9 cellular contexts compared by ENCODE assay signal in the genomic region with DNA sequence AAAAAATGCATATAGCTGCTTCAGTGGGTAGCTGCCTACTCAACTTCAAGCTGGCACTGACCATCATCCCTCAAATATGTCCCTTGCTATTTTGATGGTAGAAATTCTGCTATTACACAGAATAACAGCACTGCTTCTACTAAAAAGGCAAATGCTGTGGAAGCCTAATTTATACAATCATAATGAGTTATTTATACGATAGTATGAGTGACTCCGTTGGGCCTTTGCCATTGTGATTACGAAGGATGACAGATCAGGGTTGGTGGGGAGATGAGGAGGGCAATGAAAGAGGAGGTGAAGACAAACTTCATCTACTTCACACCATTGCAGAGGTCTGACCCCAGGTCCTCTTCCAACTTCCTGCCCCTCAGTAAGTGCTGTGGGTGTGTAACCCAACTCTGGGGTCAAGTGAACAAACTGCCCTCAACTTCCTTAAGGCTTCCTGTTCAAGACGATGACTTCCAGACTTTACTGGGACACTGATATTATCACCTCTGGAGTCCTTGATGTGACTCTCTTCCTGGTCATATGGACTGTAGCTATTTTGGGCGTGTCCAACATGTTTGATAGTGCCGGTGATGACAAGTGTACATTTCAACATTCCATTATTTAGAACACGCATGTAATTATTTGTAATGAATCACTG.
A peak's percentile ranks its signal among the peaks of the same experiment; 100 is the strongest.
DNase-seq lines count a peak whose midpoint lies in the region; ATAC-seq and TF ChIP-seq lines count a peak whose summit lies in the region.
"Had no signal": no experiment of that assay in that cellular context is flagged by ENCODE, and none has a peak within 500 bp of the region (broad histone marks: within the 10 kb centered on the region; RNA-seq: fewer than 3 reads in every experiment).

No MANE protein-coding gene starts in this region.

- H3K27ac Mint-ChIP-seq in activated CD4-positive, alpha-beta memory T cell treated with anti-CD3 and anti-CD28 coated beads for 36 hours: no peak overlapping the region
- H3K27ac Mint-ChIP-seq: nephron progenitor cell had no signal

- H3K36me3 Mint-ChIP-seq in activated CD4-positive, alpha-beta memory T cell treated with anti-CD3 and anti-CD28 coated beads for 36 hours: no peaks in the 10 kb centered on the region

- no peaks in the 10 kb centered on the region for H3F3A ChIP-seq in neural cell (ENCODE audit: insufficient read depth, low read length, poor library complexity, severe bottlenecking)

- H2AFZ ChIP-seq in KMS-11 (ENCODE audit: low read depth) (no peak overlapping the region), neural cell (ENCODE audit: low read depth, low read length) (no peak overlapping the region), Karpas-422 (ENCODE audit: low read length) (no peak overlapping the region)

- H3K9ac ChIP-seq in KMS-11 (no peak overlapping the region), neural cell (ENCODE audit: low read length) (no peak overlapping the region), Karpas-422 (ENCODE audit: low read length) (no peak overlapping the region)

- H3K4me1 Mint-ChIP-seq in activated CD4-positive, alpha-beta memory T cell treated with anti-CD3 and anti-CD28 coated beads for 36 hours (ENCODE audit: low read depth): peaks cover 24% of the 10 kb centered on the region

- no peak for DNase-seq in coronary artery (ENCODE audit: low spot score)
- no peak for DNase-seq in Karpas-422
- no peak for DNase-seq in DMS 273 treated with DMSO at 0.1 percent for 48 hours (lab: John Stamatoyannopoulos, UW)
- DNase-seq in activated CD4-positive, alpha-beta memory T cell treated with anti-CD3 and anti-CD28 coated beads for 36 hours: no peak
- DNase-seq: amniotic stem cell had no signal

- no peaks in the 10 kb centered on the region for H3K9me3 ChIP-seq in neural cell (ENCODE audit: low read length)
- H3K9me3 ChIP-seq in Karpas-422 (ENCODE audit: low read length): no peaks in the 10 kb centered on the region

- CTCF ChIA-PET in activated CD4-positive, alpha-beta memory T cell treated with anti-CD3 and anti-CD28 coated beads for 36 hours (lab: Charles Lee): interaction anchor here (0.6 to 5.2 kb wide), 27 partner anchors 13 to 1211 kb away, joined by 3 to 50 read pairs (median 3); no protein-coding TSS in a partner anchor

- no peaks in the 10 kb centered on the region for H3K9me2 ChIP-seq in neural cell (ENCODE audit: insufficient read depth, low read length)
- no peaks in the 10 kb centered on the region for H3K9me2 ChIP-seq in Karpas-422 (replicated peaks; ENCODE audit: insufficient read depth, low read length)

- H3K4me3 ChIP-seq in KMS-11 (IDR thresholded peaks at IDR 0.05; ENCODE audit: insufficient read depth, low read depth, low read length) (no peak overlapping the region), coronary artery (no peak overlapping the region), neural cell (ENCODE audit: low read length) (no peak overlapping the region), Karpas-422 (ENCODE audit: low read length) (no peak overlapping the region)

- TF ChIP-seq RAD21 in neural cell (conservative IDR thresholded peaks at IDR 0.05): no peak

- H4K20me1 ChIP-seq in KMS-11 (ENCODE audit: insufficient read depth) (no peaks in the 10 kb centered on the region), neural cell (ENCODE audit: insufficient read depth) (no peaks in the 10 kb centered on the region), Karpas-422 (ENCODE audit: insufficient read depth, low read depth, low read length) (no peaks in the 10 kb centered on the region)

- intact Hi-C loops in activated CD4-positive, alpha-beta memory T cell treated with anti-CD3 and anti-CD28 coated beads for 36 hours (cut with micrococcal nuclease): loop anchor here (2.0 to 10.0 kb wide), 4 partner anchors 115 to 289 kb away; no protein-coding TSS in a partner anchor

- H3K27me3 ChIP-seq in KMS-11 (ENCODE audit: insufficient read depth, low read depth) (no peaks in the 10 kb centered on the region), neural cell (ENCODE audit: insufficient read depth, low read depth, low read length) (no peaks in the 10 kb centered on the region), Karpas-422 (ENCODE audit: low read length) (no peaks in the 10 kb centered on the region)

- no peak overlapping the region for H3K27ac ChIP-seq in KMS-11
- H3K27ac ChIP-seq in coronary artery: peak overlapping the region; percentile 29 to 85
- H3K27ac ChIP-seq in neural cell (ENCODE audit: low read length): no peak overlapping the region
- H3K27ac ChIP-seq in Karpas-422 (ENCODE audit: low read length): no peak overlapping the region

- H3K4me2 ChIP-seq in KMS-11 (no peak overlapping the region), neural cell (ENCODE audit: low read length) (no peak overlapping the region), Karpas-422 (ENCODE audit: low read depth, low read length, poor library complexity, severe bottlenecking) (no peak overlapping the region)

- peak; percentile 12 for ATAC-seq in GM18502 (IDR thresholded peaks at IDR 0.05; ENCODE audit: poor library complexity, unreplicated experiment)

- H3K9me3 Mint-ChIP-seq in activated CD4-positive, alpha-beta memory T cell treated with anti-CD3 and anti-CD28 coated beads for 36 hours: no peaks in the 10 kb centered on the region
- H3K9me3 Mint-ChIP-seq: nephron progenitor cell had no signal

- H3K4me3 Mint-ChIP-seq in activated CD4-positive, alpha-beta memory T cell treated with anti-CD3 and anti-CD28 coated beads for 36 hours: no peak overlapping the region
- H3K4me3 Mint-ChIP-seq: nephron progenitor cell had no signal

- H3K79me2 ChIP-seq in KMS-11 (ENCODE audit: insufficient read depth, low read depth) (no peaks in the 10 kb centered on the region), neural cell (replicated peaks; ENCODE audit: insufficient read depth, low read length) (peaks cover 14% of the 10 kb centered on the region), Karpas-422 (ENCODE audit: low read length) (no peaks in the 10 kb centered on the region)

- POLR2A ChIA-PET in activated CD4-positive, alpha-beta memory T cell treated with anti-CD3 and anti-CD28 coated beads for 36 hours (lab: Charles Lee): no interaction called here

- H3K36me3 ChIP-seq in KMS-11 (ENCODE audit: insufficient read depth): no peaks in the 10 kb centered on the region
- H3K36me3 ChIP-seq in neural cell (ENCODE audit: insufficient read depth, low read length): no peaks in the 10 kb centered on the region
- no peaks in the 10 kb centered on the region for H3K36me3 ChIP-seq in Karpas-422 (ENCODE audit: insufficient read depth, low read length)

- no peaks in the 10 kb centered on the region for H3K27me3 Mint-ChIP-seq in activated CD4-positive, alpha-beta memory T cell treated with anti-CD3 and anti-CD28 coated beads for 36 hours

- TF ChIP-seq EP300 in neural cell (conservative IDR thresholded peaks at IDR 0.05; ENCODE audit: poor library complexity, severe bottlenecking): no peak

- TF ChIP-seq CTCF in KMS-11 (conservative IDR thresholded peaks at IDR 0.05; ENCODE audit: low read depth, low read length) (peak; percentile 46), coronary artery (IDR thresholded peaks at IDR 0.05) (no peak), neural cell (IDR thresholded peaks at IDR 0.05; ENCODE audit: poor library complexity, severe bottlenecking) (peak; percentile 9)

- H3K4me1 ChIP-seq in KMS-11 (ENCODE audit: low read depth, poor library complexity, severe bottlenecking): peaks cover 21% of the 10 kb centered on the region
- no peaks in the 10 kb centered on the region for H3K4me1 ChIP-seq in Karpas-422 (ENCODE audit: low read length)

TF ChIP-seq in neural cell, 6 proteins besides CTCF, POLR2A, EP300 and RAD21:
- TF ChIP-seq SMC3 (conservative IDR thresholded peaks at IDR 0.05; ENCODE audit: poor library complexity) (peak; percentile 66), EZH2 (IDR thresholded peaks at IDR 0.05; ENCODE audit: borderline replicate concordance, insufficient read depth, low read length, poor library complexity, severe bottlenecking) (no peak)

Comparison
In these comparisons a context has a peak if more than half of its experiments do, and no peak if none do; other contexts are left out.
1. H3K27ac ChIP-seq: peak in coronary artery (2 of 2); none in KMS-11 (single experiment), neural cell (single experiment) and Karpas-422 (single experiment).